In the genomic region with DNA sequence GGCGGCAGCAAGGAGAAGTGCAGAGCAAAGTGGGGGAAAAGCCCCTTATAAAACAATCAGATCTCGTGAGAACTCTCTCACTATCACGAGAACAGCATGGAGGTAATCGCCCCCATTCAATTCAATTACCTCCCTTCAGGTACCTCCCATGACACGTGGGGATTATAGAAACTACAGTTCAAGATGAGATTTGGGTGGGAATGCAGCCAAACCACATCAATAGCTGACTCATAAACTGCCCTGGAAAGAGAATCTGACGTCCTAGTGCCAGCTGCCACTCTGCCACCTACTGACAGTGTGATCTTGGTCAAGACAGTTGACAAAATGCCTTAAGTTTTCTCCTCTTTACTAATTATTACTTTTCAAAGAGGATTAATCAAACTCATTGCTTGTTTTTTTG, we compare ENCODE assay signal across 8 cellular contexts.
DNase-seq lines count a peak whose midpoint lies in the region; ATAC-seq lines count a peak whose summit lies in the region.

No MANE protein-coding gene starts in this region.

- peak; percentile 39 for DNase-seq in activated CD8-positive, alpha-beta memory T cell treated with anti-CD3 and anti-CD28 coated beads, Interleukin-2, amount 50 U/mL, for 4 hours
- DNase-seq in activated CD8-positive, alpha-beta memory T cell treated with anti-CD3 and anti-CD28 coated beads for 24 hours = no peak
- DNase-seq in NCI-H226 (peak; percentile 59), AML-193 (lab: John Stamatoyannopoulos, UW) (no peak)
- peak; percentile 19 for DNase-seq in central memory CD4-positive, alpha-beta T cell
- peak; percentile 11 for DNase-seq in stimulated activated CD8-positive, alpha-beta memory T cell treated with anti-CD3 and anti-CD28 coated beads, Interleukin-7, amount 100 ng/mL, for 24 hours (ENCODE audit: low read depth)

- ATAC-seq in HG03520 (IDR thresholded peaks at IDR 0.05; ENCODE audit: unreplicated experiment) = no peak
- ATAC-seq in HG03521 (IDR thresholded peaks at IDR 0.05; ENCODE audit: unreplicated experiment) = no peak

Comparison
In these comparisons a context has a peak if more than half of its experiments do, and no peak if none do; other contexts are left out.
1. DNase-seq: peak in activated CD8-positive, alpha-beta memory T cell treated with anti-CD3 and anti-CD28 coated beads, Interleukin-2, amount 50 U/mL, for 4 hours (single experiment), NCI-H226 (single experiment), central memory CD4-positive, alpha-beta T cell (single experiment) and stimulated activated CD8-positive, alpha-beta memory T cell treated with anti-CD3 and anti-CD28 coated beads, Interleukin-7, amount 100 ng/mL, for 24 hours (single experiment); none in activated CD8-positive, alpha-beta memory T cell treated with anti-CD3 and anti-CD28 coated beads for 24 hours (single experiment) and AML-193 (0 of 2).